ENCODE assay signal across 9 cellular contexts in genomic region chr1:229749992-229750391, GRCh38.
"Had no signal": no experiment of that assay in that cellular context is flagged by ENCODE, and none has a peak within 500 bp of the region (broad histone marks: within the 10 kb centered on the region; RNA-seq: fewer than 3 reads in every experiment).

No MANE protein-coding gene starts in this region.

- H3K4me1 Mint-ChIP-seq: GM23338, H9 had no signal

- FAIRE-seq: H1, H54, HTR-8/SVneo had no signal

- H3K4me3 ChIP-seq: GM23338 had no signal

- H2AFZ ChIP-seq: GM23338 had no signal

- H3K4me3 Mint-ChIP-seq: GM23338, H9, HFFc6 had no signal

- H3K4me2 ChIP-seq: GM23338 had no signal

- DNase-seq: H9, HCEC 1CT, HFFc6, IMR-90, KBM-7 had no signal

- ATAC-seq: GM23338 had no signal

- H3K9me3 Mint-ChIP-seq: GM23338, H9, HFFc6 had no signal

- H3K27ac Mint-ChIP-seq: GM23338, H9, HFFc6 had no signal
